In the genomic region with DNA sequence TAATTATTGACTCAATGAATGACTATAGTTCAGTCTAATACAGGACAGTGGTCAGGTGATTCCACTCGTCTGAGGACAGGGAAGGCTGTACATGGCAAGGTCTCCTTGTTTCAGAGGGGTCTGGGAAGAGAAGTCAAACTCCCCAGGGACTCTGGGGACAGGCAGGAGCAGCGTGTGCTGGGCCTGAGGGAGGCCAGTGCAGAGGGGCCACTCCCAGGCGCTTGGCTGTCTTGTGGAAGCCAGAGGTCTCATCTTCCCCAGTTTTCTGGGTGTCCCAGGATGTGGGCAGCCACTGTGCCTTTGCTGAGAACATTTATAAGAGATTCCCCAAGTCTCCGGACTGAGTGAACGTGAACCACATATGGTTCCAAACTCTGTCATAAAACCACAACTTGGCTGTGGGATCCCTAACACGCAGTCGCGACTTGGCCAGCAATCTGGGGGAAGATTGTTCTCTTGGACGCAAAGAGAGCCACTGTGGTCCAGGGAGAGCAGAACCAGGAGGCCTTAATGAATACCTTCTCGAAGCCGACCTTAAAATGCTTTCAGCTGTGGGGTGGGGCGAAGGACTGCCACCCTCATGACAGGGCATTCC, we compare ENCODE assay signal across 17 cellular contexts. TPM values are rescaled to one million over a fixed set of nuclear protein-coding genes. Genes with fewer than 3 reads are reported as not detected.
DNase-seq lines count a peak whose midpoint lies in the region; ATAC-seq and TF ChIP-seq lines count a peak whose summit lies in the region.
"Had no signal": no experiment of that assay in that cellular context is flagged by ENCODE, and none has a peak within 500 bp of the region (broad histone marks: within the 10 kb centered on the region; RNA-seq: fewer than 3 reads in every experiment).

No MANE protein-coding gene starts in this region.

- H3K9me2 ChIP-seq in SK-N-SH: no peaks in the 10 kb centered on the region

- TF ChIP-seq CTCF in RWPE2 (IDR thresholded peaks at IDR 0.05; ENCODE audit: poor library complexity, severe bottlenecking) (no peak), fibroblast of mammary gland (conservative IDR thresholded peaks at IDR 0.05; ENCODE audit: control insufficient read depth, insufficient read depth, low read depth, low read length) (no peak), upper lobe of right lung (IDR thresholded peaks at IDR 0.05) (no peak), mesothelial cell of epicardium (IDR thresholded peaks at IDR 0.05; ENCODE audit: unreplicated experiment) (no peak), SK-N-SH (IDR thresholded peaks at IDR 0.05) (no peak)

- H3K27ac Mint-ChIP-seq in activated naive CD8-positive, alpha-beta T cell treated with anti-CD3 and anti-CD28 coated beads, Interleukin-2, amount 10 ng/mL, durations not matched to agents 7 days and 5 days: no peak overlapping the region
- no peak overlapping the region for H3K27ac Mint-ChIP-seq in activated naive CD8-positive, alpha-beta T cell treated with anti-CD3 and anti-CD28 coated beads, Interleukin-2, amount 50 U/mL, for 24 hours
- H3K27ac Mint-ChIP-seq in mesothelial cell of epicardium: no peak overlapping the region

- POLR2A ChIA-PET in activated naive CD8-positive, alpha-beta T cell treated with anti-CD3 and anti-CD28 coated beads, Interleukin-2, amount 10 ng/mL, durations not matched to agents 7 days and 5 days (lab: Charles Lee): interaction anchor here (1.4 to 32.3 kb wide), 2 partner anchors 13 to 27 kb away, joined by 3 to 734 read pairs; partner anchors contain the start of gene BHLHE40
- POLR2A ChIA-PET in SK-N-SH (lab: Yijun Ruan, JAX): no interaction called here

- CTCF ChIA-PET in SK-N-SH (lab: Yijun Ruan, JAX): interaction anchor here (0.9 to 3.1 kb wide), 2 partner anchors 17 to 29 kb away, joined by 4 to 8 read pairs; no protein-coding TSS in a partner anchor

- H3K4me1 Mint-ChIP-seq in activated naive CD8-positive, alpha-beta T cell treated with anti-CD3 and anti-CD28 coated beads, Interleukin-2, amount 10 ng/mL, durations not matched to agents 7 days and 5 days: peaks cover 74% of the 10 kb centered on the region
- H3K4me1 Mint-ChIP-seq in activated naive CD8-positive, alpha-beta T cell treated with anti-CD3 and anti-CD28 coated beads, Interleukin-2, amount 50 U/mL, for 24 hours: peaks cover 83% of the 10 kb centered on the region
- H3K4me1 Mint-ChIP-seq in mesothelial cell of epicardium: peaks cover 11% of the 10 kb centered on the region

- H3K4me3 Mint-ChIP-seq in activated naive CD8-positive, alpha-beta T cell treated with anti-CD3 and anti-CD28 coated beads, Interleukin-2, amount 10 ng/mL, durations not matched to agents 7 days and 5 days: no peak overlapping the region
- no peak overlapping the region for H3K4me3 Mint-ChIP-seq in activated naive CD8-positive, alpha-beta T cell treated with anti-CD3 and anti-CD28 coated beads, Interleukin-2, amount 50 U/mL, for 24 hours
- no peak overlapping the region for H3K4me3 Mint-ChIP-seq in mesothelial cell of epicardium
- H3K4me3 Mint-ChIP-seq: CD4-positive, CD25-positive, alpha-beta regulatory T cell had no signal

- TF ChIP-seq EP300 in SK-N-SH (IDR thresholded peaks at IDR 0.05; ENCODE audit: borderline replicate concordance in 1 of 2, low read depth in 1 of 2, low read length in 1 of 2): no peak

- no peaks in the 10 kb centered on the region for H4K20me1 ChIP-seq in SK-N-SH (ENCODE audit: insufficient read depth)

- no peak for TF ChIP-seq RAD21 in SK-N-SH (IDR thresholded peaks at IDR 0.05; ENCODE audit: low read length)

- H3K27me3 ChIP-seq in RWPE2 (ENCODE audit: insufficient read depth, poor library complexity, severe bottlenecking): no peaks in the 10 kb centered on the region
- no peaks in the 10 kb centered on the region for H3K27me3 ChIP-seq in upper lobe of right lung
- no peaks in the 10 kb centered on the region for H3K27me3 ChIP-seq in SK-N-SH (ENCODE audit: insufficient read depth)
- H3K27me3 ChIP-seq: Peyer's patch had no signal

- intact Hi-C loops in upper lobe of right lung (cut with DNase I): no loop called here

- H3K9ac ChIP-seq in SK-N-SH: no peak overlapping the region

- H3K36me3 ChIP-seq in RWPE2 (ENCODE audit: low read depth) (no peaks in the 10 kb centered on the region), upper lobe of right lung (no peaks in the 10 kb centered on the region), SK-N-SH (replicated peaks in 1 of 2; ENCODE audit: control insufficient read depth in 1 of 2, insufficient read depth in 2 of 2, low read length in 1 of 2) (no peaks in the 10 kb centered on the region)
- H3K36me3 ChIP-seq: Peyer's patch had no signal

- H3K9me3 ChIP-seq in RWPE2 (ENCODE audit: severe bottlenecking) (no peaks in the 10 kb centered on the region), upper lobe of right lung (no peaks in the 10 kb centered on the region), SK-N-SH (no peaks in the 10 kb centered on the region)
- H3K9me3 ChIP-seq: Peyer's patch had no signal

- no peaks in the 10 kb centered on the region for H3K79me2 ChIP-seq in SK-N-SH (ENCODE audit: insufficient read depth)

- no peaks in the 10 kb centered on the region for H3F3A ChIP-seq in SK-N-SH (replicated peaks; ENCODE audit: insufficient read depth)

- peak; percentile 15 for DNase-seq in activated naive CD8-positive, alpha-beta T cell treated with anti-CD3 and anti-CD28 coated beads, Interleukin-2, amount 10 ng/mL, durations not matched to agents 7 days and 5 days
- no peak for DNase-seq in activated naive CD8-positive, alpha-beta T cell treated with anti-CD3 and anti-CD28 coated beads, Interleukin-2, amount 50 U/mL, for 24 hours
- peak; percentile 23 for DNase-seq in RWPE2 (ENCODE audit: low spot score)
- DNase-seq in fibroblast of mammary gland (ENCODE audit: low read depth): peak; percentile 53
- peak; percentile 31 for DNase-seq in upper lobe of right lung
- DNase-seq in amniotic stem cell (lab: John Stamatoyannopoulos, UW): no peak
- DNase-seq in mesothelial cell of epicardium (ENCODE audit: low spot score in 2 of 2, unreplicated experiment in 2 of 2): no peak
- DNase-seq in SK-N-SH: no peak
- DNase-seq: 8988T; Calu3; CD4-positive, CD25-positive, alpha-beta regulatory T cell; DMS79; HCEC 1CT; Kasumi-1; NCI-H1930; SHP77 treated with DMSO at 0.1 percent for 48 hours had no signal

- H3K36me3 Mint-ChIP-seq in activated naive CD8-positive, alpha-beta T cell treated with anti-CD3 and anti-CD28 coated beads, Interleukin-2, amount 10 ng/mL, durations not matched to agents 7 days and 5 days: peaks cover 5% of the 10 kb centered on the region
- H3K36me3 Mint-ChIP-seq in activated naive CD8-positive, alpha-beta T cell treated with anti-CD3 and anti-CD28 coated beads, Interleukin-2, amount 50 U/mL, for 24 hours (ENCODE audit: low read depth): no peaks in the 10 kb centered on the region
- no peaks in the 10 kb centered on the region for H3K36me3 Mint-ChIP-seq in mesothelial cell of epicardium
- H3K36me3 Mint-ChIP-seq: CD4-positive, CD25-positive, alpha-beta regulatory T cell had no signal

- H3K27ac ChIP-seq in RWPE2 (ENCODE audit: poor library complexity, severe bottlenecking): no peak overlapping the region
- H3K27ac ChIP-seq in upper lobe of right lung: no peak overlapping the region
- H3K27ac ChIP-seq in SK-N-SH (ENCODE audit: low read depth in 2 of 2, low read length in 1 of 2): no peak overlapping the region

- 88% methylated on average over 10 of the region's 12 CpGs for WGBS in SK-N-SH (ENCODE audit: low lambda C conversion rate)

- H2AFZ ChIP-seq in SK-N-SH (ENCODE audit: low read depth): no peak overlapping the region

- ATAC-seq in activated naive CD8-positive, alpha-beta T cell treated with anti-CD3 and anti-CD28 coated beads, Interleukin-2, amount 10 ng/mL, durations not matched to agents 7 days and 5 days (ENCODE audit: low read depth): no peak
- no peak for ATAC-seq in activated naive CD8-positive, alpha-beta T cell treated with anti-CD3 and anti-CD28 coated beads, Interleukin-2, amount 50 U/mL, for 24 hours
- ATAC-seq in RWPE2 (ENCODE audit: low read depth) (no peak), upper lobe of right lung (no peak)

- no peak overlapping the region for H3K4me2 ChIP-seq in SK-N-SH

- peaks cover 19% of the 10 kb centered on the region for H3K4me1 ChIP-seq in RWPE2 (ENCODE audit: insufficient read depth, poor library complexity, severe bottlenecking)
- H3K4me1 ChIP-seq in upper lobe of right lung: peaks cover 18% of the 10 kb centered on the region
- no peaks in the 10 kb centered on the region; a peak in 1 of 4 replicates for H3K4me1 ChIP-seq in SK-N-SH (ENCODE audit: control insufficient read depth in 1 of 2, insufficient read depth in 2 of 2, low read depth in 1 of 2, low read length in 1 of 2)

- no peaks in the 10 kb centered on the region for H3K9me3 Mint-ChIP-seq in activated naive CD8-positive, alpha-beta T cell treated with anti-CD3 and anti-CD28 coated beads, Interleukin-2, amount 10 ng/mL, durations not matched to agents 7 days and 5 days
- no peaks in the 10 kb centered on the region for H3K9me3 Mint-ChIP-seq in activated naive CD8-positive, alpha-beta T cell treated with anti-CD3 and anti-CD28 coated beads, Interleukin-2, amount 50 U/mL, for 24 hours
- no peaks in the 10 kb centered on the region for H3K9me3 Mint-ChIP-seq in mesothelial cell of epicardium

- H3K27me3 Mint-ChIP-seq in activated naive CD8-positive, alpha-beta T cell treated with anti-CD3 and anti-CD28 coated beads, Interleukin-2, amount 10 ng/mL, durations not matched to agents 7 days and 5 days: no peaks in the 10 kb centered on the region
- peaks cover 6% of the 10 kb centered on the region for H3K27me3 Mint-ChIP-seq in activated naive CD8-positive, alpha-beta T cell treated with anti-CD3 and anti-CD28 coated beads, Interleukin-2, amount 50 U/mL, for 24 hours
- peaks cover 2% of the 10 kb centered on the region for H3K27me3 Mint-ChIP-seq in mesothelial cell of epicardium (ENCODE audit: low read depth)

- H3K4me3 ChIP-seq in RWPE2 (ENCODE audit: severe bottlenecking): no peak overlapping the region
- H3K4me3 ChIP-seq in fibroblast of mammary gland (ENCODE audit: control insufficient read depth, low read depth, low read length): no peak overlapping the region
- H3K4me3 ChIP-seq in upper lobe of right lung: no peak overlapping the region
- H3K4me3 ChIP-seq in SK-N-SH (ENCODE audit: low read depth in 2 of 2, low read length in 1 of 2): no peak overlapping the region
- H3K4me3 ChIP-seq: Peyer's patch had no signal

TF ChIP-seq in SK-N-SH, 30 proteins besides CTCF, POLR2A, EP300 and RAD21 (continues in another document):
- TF ChIP-seq RXRA (IDR thresholded peaks at IDR 0.05; ENCODE audit: borderline replicate concordance, low read depth) (no peak), TEAD4 (IDR thresholded peaks at IDR 0.05; ENCODE audit: borderline replicate concordance, insufficient read depth) (no peak), GATA2 (CRISPR knock-in tag; IDR thresholded peaks at IDR 0.05) (no peak), FOSL2 (IDR thresholded peaks at IDR 0.05; ENCODE audit: borderline replicate concordance, low read depth) (no peak)

RNA-seq across cellular contexts. Expression of gene BHLHE40, which starts 30.4 kb away (rescaled TPM):
- total RNA-seq in activated naive CD8-positive, alpha-beta T cell treated with anti-CD3 and anti-CD28 coated beads, Interleukin-2, amount 10 ng/mL, durations not matched to agents 7 days and 5 days: 100 to 1,000 TPM; 208 to 225 TPM
- total RNA-seq in upper lobe of right lung (97.1 TPM), mesothelial cell of epicardium (31.9 to 37.6 TPM (median 35.4 TPM) in 3 replicates)
- polyA plus RNA-seq in SK-N-SH (2012; rRNA removed): 47.2 and 62.2 TPM in 2 replicates
- polyA plus RNA-seq in SK-N-SH (2012; cell fraction: cytosol; rRNA removed): 23.2 and 33.0 TPM in 2 replicates
- 211 and 257 TPM in 2 replicates for polyA plus RNA-seq in SK-N-SH (2012; cell fraction: nucleus; rRNA removed)

Comparison
In these comparisons a context has a peak if more than half of its experiments do, and no peak if none do; other contexts are left out.
1. DNase-seq: peak in activated naive CD8-positive, alpha-beta T cell treated with anti-CD3 and anti-CD28 coated beads, Interleukin-2, amount 10 ng/mL, durations not matched to agents 7 days and 5 days (single experiment), RWPE2 (single experiment), fibroblast of mammary gland (single experiment) and upper lobe of right lung (single experiment); none in activated naive CD8-positive, alpha-beta T cell treated with anti-CD3 and anti-CD28 coated beads, Interleukin-2, amount 50 U/mL, for 24 hours (single experiment), amniotic stem cell (single experiment), mesothelial cell of epicardium (0 of 2) and SK-N-SH (single experiment).